In the genomic region with DNA sequence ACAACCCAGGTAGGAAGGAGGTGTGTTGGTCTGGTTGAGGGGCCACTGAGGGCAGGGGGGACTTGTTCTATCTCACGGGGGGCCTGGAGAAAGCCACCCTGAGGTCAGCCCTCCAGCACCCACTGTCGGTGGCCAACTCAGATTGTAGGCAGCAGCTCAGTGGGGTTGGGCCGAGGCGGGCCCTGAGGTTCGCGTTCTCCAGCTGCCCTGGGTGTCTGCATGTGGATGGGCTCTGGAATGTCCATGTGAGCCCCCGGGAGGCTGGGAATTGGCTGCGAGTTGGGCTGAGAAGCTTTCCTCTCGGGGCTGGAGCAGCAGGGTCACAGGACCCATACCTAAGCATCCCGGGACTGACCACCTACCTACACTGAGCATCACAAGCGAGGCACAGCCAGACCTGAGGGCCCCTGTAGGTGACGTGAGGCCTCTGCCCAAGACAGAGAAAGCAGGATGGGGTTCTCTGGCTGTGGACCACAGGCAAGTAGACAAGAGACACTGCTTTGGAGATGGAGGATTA, we compare ENCODE assay signal across 20 cellular contexts.
DNase-seq lines count a peak whose midpoint lies in the region; ATAC-seq, FAIRE-seq and TF ChIP-seq lines count a peak whose summit lies in the region.
"Had no signal": no experiment of that assay in that cellular context is flagged by ENCODE, and none has a peak within 500 bp of the region (broad histone marks: within the 10 kb centered on the region; RNA-seq: fewer than 3 reads in every experiment).

No MANE protein-coding gene starts in this region.

- no TSS peak for BruUV-seq in K562 (replicated peaks; lab: Mats Ljungman, UMichigan)

- ATAC-seq in left ventricle myocardium superior (no peak), K562 (no peak), GM19023 (IDR thresholded peaks at IDR 0.05; ENCODE audit: unreplicated experiment) (no peak), HG03565 (IDR thresholded peaks at IDR 0.05; ENCODE audit: unreplicated experiment) (no peak)

- DNase-seq in left ventricle myocardium inferior (no peak), left ventricle myocardium superior (no peak), K562 (ENCODE audit: extremely low read depth in 1 of 4, low spot score in 3 of 4) (no peak), NCI-H510A (lab: John Stamatoyannopoulos, UW) (no peak)
- DNase-seq: 8988T; AML-193; CD4-positive, alpha-beta memory T cell; DMS79 treated with DMSO at 0.1 percent for 48 hours; EL; KBM-7 had no signal

- no peaks in the 10 kb centered on the region for H3K27me3 Mint-ChIP-seq in nephron (ENCODE audit: low read depth)
- H3K27me3 Mint-ChIP-seq: CD4-positive, alpha-beta memory T cell had no signal

- TF ChIP-seq POLR2A in K562 (conservative IDR thresholded peaks at IDR 0.05), result no peak

- H3K4me1 ChIP-seq in left ventricle myocardium inferior (peaks cover 43% of the 10 kb centered on the region), K562 (replicated peaks in 1 of 2; ENCODE audit: control insufficient read depth in 2 of 2, insufficient read depth in 2 of 2, low read length in 2 of 2) (peaks cover 0 to 11% of the 10 kb centered on the region in 2 experiments; a peak in 3 of 5 replicates)
- H3K4me1 ChIP-seq: HAP-1 had no signal

- CTCF ChIA-PET in K562 (lab: Yijun Ruan, JAX; ENCODE audit: low intra/inter-chr PET ratio), result no interaction called here

- H3K4me1 Mint-ChIP-seq in nephron, result peaks cover 26% of the 10 kb centered on the region
- H3K4me1 Mint-ChIP-seq: CD4-positive, alpha-beta memory T cell had no signal

- no peaks in the 10 kb centered on the region for H3K79me2 ChIP-seq in K562 (ENCODE audit: control insufficient read depth, insufficient read depth, low read length)

- H3K27ac Mint-ChIP-seq in nephron, result peak overlapping the region; percentile 15 to 37 (median 16)
- H3K27ac Mint-ChIP-seq: CD4-positive, alpha-beta memory T cell had no signal

- TF ChIP-seq CTCF in left ventricle myocardium inferior (IDR thresholded peaks at IDR 0.05; ENCODE audit: borderline replicate concordance) (no peak), K562 (IDR thresholded peaks at IDR 0.05 in 2 of 3, conservative IDR thresholded peaks at IDR 0.05 in 1 of 3; ENCODE audit: insufficient read depth in 2 of 3, low read depth in 1 of 3, low read length in 3 of 3) (no peak), nephron (IDR thresholded peaks at IDR 0.05; ENCODE audit: unreplicated experiment in 3 of 3) (no peak)

- H4K20me1 ChIP-seq in K562 (replicated peaks; ENCODE audit: control insufficient read depth, insufficient read depth, low read length), result no peaks in the 10 kb centered on the region

- H3K4me2 ChIP-seq in K562 (ENCODE audit: insufficient read depth, low read length), result no peak overlapping the region

- peak overlapping the region; percentile 32; the same call in 1 of the 2 replicates for H2AFZ ChIP-seq in K562 (ENCODE audit: low read depth, low read length)

- H3K36me3 Mint-ChIP-seq in nephron (ENCODE audit: low read depth), result peaks cover 2% of the 10 kb centered on the region
- H3K36me3 Mint-ChIP-seq: CD4-positive, alpha-beta memory T cell had no signal

- no peak overlapping the region for H3K4me3 Mint-ChIP-seq in nephron
- H3K4me3 Mint-ChIP-seq: CD4-positive, alpha-beta memory T cell had no signal

- POLR2A ChIA-PET in K562 (lab: Yijun Ruan, JAX), result no interaction called here

- WGBS in K562 (ENCODE audit: insufficient coverage, low coverage, missing lambda C conversion rate), result 69% methylated on average over 11 of the region's 12 CpGs

- H3K4me3 ChIP-seq in left ventricle myocardium inferior (no peak overlapping the region), K562 (no peak overlapping the region)
- H3K4me3 ChIP-seq: HAP-1 had no signal

- H3K9me3 Mint-ChIP-seq in nephron, result peaks cover 9% of the 10 kb centered on the region

- FAIRE-seq in K562 (lab: Jason Lieb, UNC), result no peak
- FAIRE-seq: G401.6, GM12891, GM19239, H1, HTR-8/SVneo had no signal

- TF ChIP-seq RAD21 in K562 (CRISPR knock-in tag; conservative IDR thresholded peaks at IDR 0.05 in 1 of 2, IDR thresholded peaks at IDR 0.05 in 1 of 2), result no peak

- in situ Hi-C loops in K562 (cut with MboI), result no loop called here

- no peak for TF ChIP-seq EP300 in K562 (IDR thresholded peaks at IDR 0.05; ENCODE audit: low read length)

- H3K27me3 ChIP-seq in left ventricle myocardium inferior (ENCODE audit: low read depth) (no peaks in the 10 kb centered on the region), K562 (ENCODE audit: control insufficient read depth in 2 of 2, insufficient read depth in 2 of 2, low read length in 2 of 2) (no peaks in the 10 kb centered on the region)

- no peaks in the 10 kb centered on the region for H3K36me3 ChIP-seq in left ventricle myocardium inferior
- no peaks in the 10 kb centered on the region for H3K36me3 ChIP-seq in K562 (ENCODE audit: control insufficient read depth, insufficient read depth, low read length)
- H3K36me3 ChIP-seq: HAP-1 had no signal

- no peak overlapping the region for H3K9ac ChIP-seq in K562 (ENCODE audit: insufficient read depth in 1 of 2, low read depth in 2 of 2, low read length in 2 of 2)

- H3K9me3 ChIP-seq in left ventricle myocardium inferior (replicated peaks), result peaks cover 13% of the 10 kb centered on the region
- peaks cover 3% of the 10 kb centered on the region; the same call in 1 of the 2 replicates for H3K9me3 ChIP-seq in K562 (replicated peaks; ENCODE audit: control insufficient read depth, insufficient read depth, low read depth, low read length)
- H3K9me3 ChIP-seq: HAP-1 had no signal

- intact Hi-C loops in left ventricle myocardium inferior (cut with micrococcal nuclease), result loop anchor here (5.0 to 10.0 kb wide), 2 partner anchors 62 to 245 kb away; no protein-coding TSS in a partner anchor
- intact Hi-C loops in left ventricle myocardium superior (cut with micrococcal nuclease), result loop anchor here (10.0 kb wide), 1 partner anchor 52 kb away; no protein-coding TSS in a partner anchor
- intact Hi-C loops in K562 (cut with micrococcal nuclease), result no loop called here

- no peaks in the 10 kb centered on the region for H3K9me1 ChIP-seq in K562 (ENCODE audit: control insufficient read depth, insufficient read depth, low read length)

- peak overlapping the region; percentile 29 for H3K27ac ChIP-seq in left ventricle myocardium inferior (replicated peaks)
- H3K27ac ChIP-seq in K562 (ENCODE audit: extremely low read depth, low read depth, low read length), result no peak overlapping the region
- H3K27ac ChIP-seq: C4-2B had no signal

TF ChIP-seq in K562, 482 proteins besides CTCF, POLR2A, EP300 and RAD21:
- TF ChIP-seq, protein P1, sequence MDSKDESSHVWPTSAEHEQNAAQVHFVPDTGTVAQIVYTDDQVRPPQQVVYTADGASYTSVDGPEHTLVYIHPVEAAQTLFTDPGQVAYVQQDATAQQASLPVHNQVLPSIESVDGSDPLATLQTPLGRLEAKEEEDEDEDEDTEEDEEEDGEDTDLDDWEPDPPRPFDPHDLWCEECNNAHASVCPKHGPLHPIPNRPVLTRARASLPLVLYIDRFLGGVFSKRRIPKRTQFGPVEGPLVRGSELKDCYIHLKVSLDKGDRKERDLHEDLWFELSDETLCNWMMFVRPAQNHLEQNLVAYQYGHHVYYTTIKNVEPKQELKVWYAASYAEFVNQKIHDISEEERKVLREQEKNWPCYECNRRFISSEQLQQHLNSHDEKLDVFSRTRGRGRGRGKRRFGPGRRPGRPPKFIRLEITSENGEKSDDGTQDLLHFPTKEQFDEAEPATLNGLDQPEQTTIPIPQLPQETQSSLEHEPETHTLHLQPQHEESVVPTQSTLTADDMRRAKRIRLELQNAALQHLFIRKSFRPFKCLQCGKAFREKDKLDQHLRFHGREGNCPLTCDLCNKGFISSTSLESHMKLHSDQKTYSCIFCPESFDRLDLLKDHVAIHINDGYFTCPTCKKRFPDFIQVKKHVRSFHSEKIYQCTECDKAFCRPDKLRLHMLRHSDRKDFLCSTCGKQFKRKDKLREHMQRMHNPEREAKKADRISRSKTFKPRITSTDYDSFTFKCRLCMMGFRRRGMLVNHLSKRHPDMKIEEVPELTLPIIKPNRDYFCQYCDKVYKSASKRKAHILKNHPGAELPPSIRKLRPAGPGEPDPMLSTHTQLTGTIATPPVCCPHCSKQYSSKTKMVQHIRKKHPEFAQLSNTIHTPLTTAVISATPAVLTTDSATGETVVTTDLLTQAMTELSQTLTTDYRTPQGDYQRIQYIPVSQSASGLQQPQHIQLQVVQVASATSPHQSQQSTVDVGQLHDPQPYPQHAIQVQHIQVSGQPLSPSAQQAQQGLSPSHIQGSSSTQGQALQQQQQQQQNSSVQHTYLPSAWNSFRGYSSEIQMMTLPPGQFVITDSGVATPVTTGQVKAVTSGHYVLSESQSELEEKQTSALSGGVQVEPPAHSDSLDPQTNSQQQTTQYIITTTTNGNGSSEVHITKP (IDR thresholded peaks at IDR 0.05; ENCODE audit: partially characterized antibody), result no peak
- TF ChIP-seq MBD1 (CRISPR knock-in tag; IDR thresholded peaks at IDR 0.05), result no peak
- no peak for TF ChIP-seq ZSCAN29 (IDR thresholded peaks at IDR 0.05)
- no peak for TF ChIP-seq MYBL2 (IDR thresholded peaks at IDR 0.05; ENCODE audit: low read depth)
- TF ChIP-seq MYBL2 (CRISPR knock-in tag; IDR thresholded peaks at IDR 0.05; ENCODE audit: borderline replicate concordance), result no peak
- TF ChIP-seq SRF (CRISPR knock-in tag; IDR thresholded peaks at IDR 0.05), result no peak
- no peak for TF ChIP-seq MXD1 (CRISPR knock-in tag; IDR thresholded peaks at IDR 0.05; ENCODE audit: borderline replicate concordance, poor library complexity, severe bottlenecking)
- no peak for TF ChIP-seq SAFB (IDR thresholded peaks at IDR 0.05; ENCODE audit: borderline replicate concordance, low read depth, low read length)
- no peak for TF ChIP-seq CHD4 (IDR thresholded peaks at IDR 0.05; ENCODE audit: insufficient read depth, insufficient replicate concordance, low read depth, low read length, poor library complexity, severe bottlenecking)
